ENCODE assay signal across 25 cellular contexts in the genomic region with DNA sequence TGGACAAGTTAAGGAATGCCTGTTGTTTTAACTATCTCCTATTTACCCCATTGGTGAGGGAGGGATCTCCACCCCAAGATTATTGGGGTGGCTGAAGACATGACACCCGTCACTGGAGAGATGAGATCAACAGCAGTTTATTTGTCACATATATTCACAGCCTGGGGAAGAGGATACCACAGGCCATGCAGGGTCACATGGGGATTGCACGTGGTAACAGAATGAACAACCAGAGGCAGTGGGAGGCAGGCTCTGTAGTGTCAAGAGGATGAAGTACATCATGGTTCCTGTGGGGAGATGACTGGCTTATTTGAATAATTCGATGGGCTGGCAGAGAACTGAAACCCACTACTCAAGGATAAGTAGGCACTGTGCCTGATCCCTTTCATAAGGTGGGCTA. TPM values are rescaled to one million over a fixed set of nuclear protein-coding genes. Genes with fewer than 3 reads are reported as not detected.
"Had no signal": no experiment of that assay in that cellular context is flagged by ENCODE, and none has a peak within 500 bp of the region (broad histone marks: within the 10 kb centered on the region; RNA-seq: fewer than 3 reads in every experiment).

No MANE protein-coding gene starts in this region.

- H3K4me3 Mint-ChIP-seq: IgD-negative memory B cell had no signal

- H3K9me3 ChIP-seq: SJCRH30 had no signal

- H3K36me3 ChIP-seq: SJCRH30 had no signal

- H3K4me2 ChIP-seq: KMS-11 had no signal

- ATAC-seq: K562, SK-N-SH treated with all-trans-retinoic acid at 6 μM for 48 hours had no signal

- H3K4me3 ChIP-seq: K562, SJCRH30 had no signal

- H3K9ac ChIP-seq: KMS-11 had no signal

- H3K36me3 Mint-ChIP-seq: IgD-negative memory B cell had no signal

- H3K4me1 ChIP-seq: SJCRH30 had no signal

- H3K27ac ChIP-seq: HL-60, KMS-11, RWPE1, SJCRH30 had no signal

- FAIRE-seq: HTR-8/SVneo, K562 had no signal

- H3K27ac Mint-ChIP-seq: IgD-negative memory B cell had no signal

- DNase-seq: MV-4-11, NCI-H1048, NCI-H1105, NCI-H1417, NCI-H1436 treated with DMSO at 0.1 percent for 48 hours, NCI-H1694, NCI-H187 treated with DMSO at 0.1 percent for 48 hours, NCI-H2081, NCI-H2107, NCI-H2227 treated with DMSO at 0.1 percent for 48 hours, NCI-H524, NCI-H526 treated with DMSO at 0.1 percent for 48 hours, NCI-H748 treated with DMSO at 0.1 percent for 48 hours, SHP77, SJCRH30 had no signal

RNA-seq across cellular contexts. Expression of a gene that starts 18.6 kb away (rescaled TPM):
- total RNA-seq: K562, LHCN-M2, MCF 10A, NCI-H460, SJCRH30 had no signal
